In genomic region chr2:173400760-173401159, GRCh38 we compare ENCODE assay signal across 9 cellular contexts. TPM values are rescaled to one million over a fixed set of nuclear protein-coding genes. Genes with fewer than 3 reads are reported as not detected.
A peak's percentile ranks its signal among the peaks of the same experiment; 100 is the strongest.
DNase-seq lines count a peak whose midpoint lies in the region; ATAC-seq and TF ChIP-seq lines count a peak whose summit lies in the region.
"Had no signal": no experiment of that assay in that cellular context is flagged by ENCODE, and none has a peak within 500 bp of the region (broad histone marks: within the 10 kb centered on the region; RNA-seq: fewer than 3 reads in every experiment).

No MANE protein-coding gene starts in this region.

- no peaks in the 10 kb centered on the region for H3K9me3 Mint-ChIP-seq in HFFc6

- DNase-seq in DMS53 treated with DMSO at 0.1 percent for 48 hours (lab: John Stamatoyannopoulos, UW; ENCODE audit: unreplicated experiment) (peak; percentile 35), HFFc6 (no peak), RPMI8226 (peak; percentile 28), islet precursor cell (peak; percentile 56), NCI-H2029 (lab: John Stamatoyannopoulos, UW) (no peak), GM19240 (ENCODE audit: insufficient read length, low spot score) (no peak)
- DNase-seq: activated CD4-positive, CD25-positive, alpha-beta regulatory T cell treated with anti-CD3 and anti-CD28 coated beads, Interleukin-2, amount 50 U/mL, for 72 hours had no signal

- peaks cover 20% of the 10 kb centered on the region for H3K4me1 Mint-ChIP-seq in HFFc6 (ENCODE audit: low read depth)

- peaks cover 15% of the 10 kb centered on the region for H3K27me3 Mint-ChIP-seq in HFFc6 (ENCODE audit: insufficient read depth)

- H3K4me3 Mint-ChIP-seq in HFFc6 = no peak overlapping the region

- peak; percentile 59 for TF ChIP-seq CTCF in HFFc6 (IDR thresholded peaks at IDR 0.05)

- H3K36me3 Mint-ChIP-seq in HFFc6 (ENCODE audit: low read depth) = no peaks in the 10 kb centered on the region

- no peak overlapping the region for H3K27ac Mint-ChIP-seq in HFFc6

- ATAC-seq in GM21515 (IDR thresholded peaks at IDR 0.05; ENCODE audit: unreplicated experiment) (no peak), GM19324 (IDR thresholded peaks at IDR 0.05; ENCODE audit: low FRiP score, unreplicated experiment) (no peak)

RNA-seq across cellular contexts. Expression of gene CDCA7, which starts 46.1 kb away (rescaled TPM):
- total RNA-seq in HFFc6 (2021; fragmentation: NEBNext Ultra II Directional; extraction: Animal tissue kit (Norgen Biotek cat#: 25700)) = 1 to 10 TPM; 5.9 to 9.1 (median 7.6) TPM

Comparison
In these comparisons a context has a peak if more than half of its experiments do, and no peak if none do; other contexts are left out.
1. DNase-seq: peak in DMS53 treated with DMSO at 0.1 percent for 48 hours (single experiment), RPMI8226 (single experiment) and islet precursor cell (single experiment); none in HFFc6 (single experiment), NCI-H2029 (single experiment) and GM19240 (single experiment).